ENCODE assay signal across 29 cellular contexts in genomic region chr14:30673071-30673470, GRCh38.
"Had no signal": no experiment of that assay in that cellular context is flagged by ENCODE, and none has a peak within 500 bp of the region (broad histone marks: within the 10 kb centered on the region; RNA-seq: fewer than 3 reads in every experiment).

No MANE protein-coding gene starts in this region.

- H3K4me3 ChIP-seq: ascending aorta, body of pancreas, MG63, SK-N-MC had no signal

- ATAC-seq: activated CD4-positive, alpha-beta T cell treated with anti-CD3 and anti-CD28 coated beads for 36 hours; activated CD8-positive, alpha-beta T cell treated with anti-CD3 and anti-CD28 coated beads for 36 hours; activated T-cell treated with anti-CD3 and anti-CD28 coated beads, Interleukin-2, amount 50 U/mL, for 72 hours; body of pancreas; Panc1; Right ventricle myocardium inferior had no signal

- DNase-seq: activated CD4-positive, alpha-beta T cell treated with anti-CD3 and anti-CD28 coated beads for 36 hours; activated CD4-positive, alpha-beta T cell treated with anti-CD3 and anti-CD28 coated beads, Interleukin-2, amount 50 U/mL, for 1 hour; activated CD8-positive, alpha-beta memory T cell treated with anti-CD3 and anti-CD28 coated beads, Interleukin-2, amount 50 U/mL, for 4 hours; activated CD8-positive, alpha-beta T cell treated with anti-CD3 and anti-CD28 coated beads for 36 hours; activated gamma-delta T cell treated with Interleukin-2 at 50 U/mL for 16 hours; activated naive CD4-positive, alpha-beta T cell treated with anti-CD3 and anti-CD28 coated beads, Interleukin-2, amount 10 ng/mL, durations not matched to agents 7 days and 5 days; activated naive CD8-positive, alpha-beta T cell treated with anti-CD3 and anti-CD28 coated beads, Interleukin-2, amount 10 ng/mL, durations not matched to agents 7 days and 5 days; activated T-cell treated with anti-CD3 and anti-CD28 coated beads, Interleukin-2, amount 50 U/mL, for 72 hours; amniotic stem cell; body of pancreas; central memory CD4-positive, alpha-beta T cell; MG63; NCI-H1048; NCI-H146; NCI-H187 treated with DMSO at 0.1 percent for 48 hours; NCI-H2171; NCI-H2227 treated with DMSO at 0.1 percent for 48 hours; NCI-H510A; NCI-H526 treated with DMSO at 0.1 percent for 48 hours; NK-92 treated with Interleukin-12 subunit alpha and Interleukin-12 subunit beta, amount 100 ng/mL, for 24 hours; OCI-M1; RPMI8226; T-helper 1 cell; WERI-Rb-1 had no signal

- H3K27ac ChIP-seq: ascending aorta, body of pancreas, SK-N-MC, WERI-Rb-1 had no signal

- FAIRE-seq: bronchial epithelial cell had no signal
